Comparison of ENCODE assay signal across 1 cellular context in the genomic region with DNA sequence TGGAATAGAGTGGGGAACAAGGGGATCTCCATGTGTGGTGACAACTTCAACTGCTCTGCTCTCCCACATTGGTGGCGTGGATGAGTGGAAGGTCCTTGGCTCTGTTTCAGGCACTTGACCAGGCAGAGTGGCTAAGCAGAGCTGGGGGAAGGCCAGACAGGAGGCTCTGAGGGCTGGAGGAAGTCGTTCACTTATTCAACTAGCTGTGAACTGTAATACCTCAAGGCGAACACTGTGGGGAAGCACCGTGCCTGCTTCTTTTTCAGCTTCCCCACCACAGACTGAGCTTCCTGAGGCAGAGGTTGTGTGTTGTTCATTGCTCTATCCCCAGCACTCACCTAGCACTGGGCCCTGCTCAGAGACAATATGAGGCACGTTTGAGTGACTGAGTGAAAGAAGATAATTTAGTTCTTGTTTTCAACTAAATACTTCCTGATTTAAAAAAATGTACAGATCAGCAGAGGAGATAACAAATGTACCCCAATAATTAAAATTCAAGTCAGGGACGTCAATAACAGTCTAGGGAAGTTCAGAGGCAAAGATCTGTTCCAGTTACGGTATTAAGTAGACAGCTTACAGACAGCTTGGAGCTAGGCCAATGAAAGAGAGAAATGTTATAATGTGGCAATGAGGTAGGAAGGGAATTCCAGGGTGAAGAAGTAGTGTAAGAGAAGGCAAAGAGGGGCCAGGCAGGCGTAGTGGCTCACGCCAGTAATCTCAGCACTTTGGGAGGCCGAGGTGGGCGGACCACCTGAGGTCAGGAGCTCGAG.
TF ChIP-seq lines count a peak whose summit lies in the region.

No MANE protein-coding gene starts in this region.

TF ChIP-seq in SK-N-SH treated with all-trans-retinoic acid at 6 μM for 48 hours, 23 proteins besides CTCF, POLR2A, EP300 and RAD21 (continued from another document):
- no peak for TF ChIP-seq OSR1 (CRISPR knock-in tag; IDR thresholded peaks at IDR 0.05)
- no peak for TF ChIP-seq GLIS3 (CRISPR knock-in tag; IDR thresholded peaks at IDR 0.05)
- TF ChIP-seq, protein P1, sequence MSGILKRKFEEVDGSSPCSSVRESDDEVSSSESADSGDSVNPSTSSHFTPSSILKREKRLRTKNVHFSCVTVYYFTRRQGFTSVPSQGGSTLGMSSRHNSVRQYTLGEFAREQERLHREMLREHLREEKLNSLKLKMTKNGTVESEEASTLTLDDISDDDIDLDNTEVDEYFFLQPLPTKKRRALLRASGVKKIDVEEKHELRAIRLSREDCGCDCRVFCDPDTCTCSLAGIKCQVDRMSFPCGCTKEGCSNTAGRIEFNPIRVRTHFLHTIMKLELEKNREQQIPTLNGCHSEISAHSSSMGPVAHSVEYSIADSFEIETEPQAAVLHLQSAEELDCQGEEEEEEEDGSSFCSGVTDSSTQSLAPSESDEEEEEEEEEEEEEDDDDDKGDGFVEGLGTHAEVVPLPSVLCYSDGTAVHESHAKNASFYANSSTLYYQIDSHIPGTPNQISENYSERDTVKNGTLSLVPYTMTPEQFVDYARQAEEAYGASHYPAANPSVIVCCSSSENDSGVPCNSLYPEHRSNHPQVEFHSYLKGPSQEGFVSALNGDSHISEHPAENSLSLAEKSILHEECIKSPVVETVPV (CRISPR knock-in tag; IDR thresholded peaks at IDR 0.05), result no peak
- TF ChIP-seq ZNF70 (CRISPR knock-in tag; IDR thresholded peaks at IDR 0.05), result no peak
- TF ChIP-seq RARB (CRISPR knock-in tag; IDR thresholded peaks at IDR 0.05), result no peak
- no peak for TF ChIP-seq ZNF8 (CRISPR knock-in tag; IDR thresholded peaks at IDR 0.05)
